In the genomic region with DNA sequence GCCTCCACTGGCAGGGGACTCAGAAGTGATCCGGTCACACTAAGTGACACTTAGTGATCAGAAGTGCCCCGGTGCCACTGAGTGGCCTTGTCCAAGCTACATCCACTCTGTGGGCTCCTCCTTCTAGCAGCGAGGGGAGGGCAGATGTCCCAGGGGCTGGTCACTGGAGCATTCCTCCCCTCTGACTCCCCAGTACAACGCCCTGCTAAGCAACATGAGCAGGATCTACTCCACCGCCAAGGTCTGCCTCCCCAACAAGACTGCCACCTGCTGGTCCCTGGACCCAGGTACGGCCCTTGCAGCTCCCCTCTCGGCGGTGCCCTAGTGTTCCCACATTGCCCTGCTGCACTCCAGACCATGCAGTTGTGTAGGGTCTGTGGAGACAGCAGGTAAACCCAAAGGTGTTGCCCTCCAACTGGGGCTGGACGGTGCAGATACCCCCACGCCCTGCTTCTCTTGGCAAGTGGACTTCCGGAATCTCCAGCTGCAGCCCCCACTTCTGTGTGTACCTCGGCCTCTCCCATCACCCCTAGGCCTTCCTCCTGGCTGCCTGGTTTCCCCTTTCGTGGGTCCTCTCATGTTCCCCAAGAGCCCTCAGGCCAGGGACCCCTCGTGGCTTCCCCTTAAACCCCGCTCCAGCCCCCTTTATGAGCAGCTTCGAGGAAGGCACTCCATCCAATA, we compare ENCODE assay signal across 9 cellular contexts. TPM values are rescaled to one million over a fixed set of nuclear protein-coding genes. Genes with fewer than 3 reads are reported as not detected.
DNase-seq lines count a peak whose midpoint lies in the region; ATAC-seq and TF ChIP-seq lines count a peak whose summit lies in the region.
"Had no signal": no experiment of that assay in that cellular context is flagged by ENCODE, and none has a peak within 500 bp of the region (broad histone marks: within the 10 kb centered on the region; RNA-seq: fewer than 3 reads in every experiment).

No MANE protein-coding gene starts in this region.

- ATAC-seq in HG02852 (IDR thresholded peaks at IDR 0.05; ENCODE audit: unreplicated experiment), result peak; percentile 76
- peak; percentile 89 for ATAC-seq in left lobe of liver
- no peak for ATAC-seq in HG02763 (IDR thresholded peaks at IDR 0.05; ENCODE audit: unreplicated experiment)

- DNase-seq in GM12865 (ENCODE audit: low read depth) (peak; percentile 87), NCI-H2227 (lab: John Stamatoyannopoulos, UW; ENCODE audit: unreplicated experiment) (peak; percentile 73), choroid plexus epithelial cell (ENCODE audit: low read depth) (peak; percentile 95), left lobe of liver (ENCODE audit: low spot score) (peak; percentile 76)
- peak; percentile 59 for DNase-seq in activated CD4-positive, alpha-beta T cell treated with anti-CD3 and anti-CD28 coated beads for 1 hour
- peak; percentile 75 for DNase-seq in stimulated activated CD4-positive, alpha-beta T cell treated with anti-CD3 and anti-CD28 coated beads, Interleukin-4, amount 100 ng/mL, for 1 hour

- H3K4me3 ChIP-seq in GM12865 (ENCODE audit: low read depth, low read length), result no peak overlapping the region
- no peak overlapping the region for H3K4me3 ChIP-seq in choroid plexus epithelial cell (ENCODE audit: low read depth, low read length)

- TF ChIP-seq CTCF in GM12865 (IDR thresholded peaks at IDR 0.05; ENCODE audit: insufficient read depth, low read depth, low read length, missing control alignments) (peak; percentile 95), choroid plexus epithelial cell (conservative IDR thresholded peaks at IDR 0.05; ENCODE audit: low read depth, low read length) (peak; percentile 93)

RNA-seq across cellular contexts. Expression of a gene that starts 2.1 kb away (rescaled TPM):
- total RNA-seq in left lobe of liver, result 1.0 TPM

RNA-seq across cellular contexts. Expression of a gene that starts 32.8 kb away (rescaled TPM):
- total RNA-seq in left lobe of liver, result 22.4 TPM

RNA-seq across cellular contexts. Expression of a gene that starts 44.2 kb away (rescaled TPM):
- total RNA-seq in left lobe of liver, result not detected
- total RNA-seq: subcutaneous adipose tissue had no signal
